ENCODE assay signal across 22 cellular contexts in genomic region chr16:4760221-4760910, GRCh38. TPM values are rescaled to one million over a fixed set of nuclear protein-coding genes. Genes with fewer than 3 reads are reported as not detected.
DNase-seq lines count a peak whose midpoint lies in the region; ATAC-seq, FAIRE-seq and TF ChIP-seq lines count a peak whose summit lies in the region.
"Had no signal": no experiment of that assay in that cellular context is flagged by ENCODE, and none has a peak within 500 bp of the region (broad histone marks: within the 10 kb centered on the region; RNA-seq: fewer than 3 reads in every experiment).

No MANE protein-coding gene starts in this region.

- H3K27me3 Mint-ChIP-seq in stimulated activated naive CD8-positive, alpha-beta T cell treated with anti-CD3 and anti-CD28 coated beads, Interleukin-15, amount 100 ng/mL, for 72 hours: no peaks in the 10 kb centered on the region

- peak overlapping the region; percentile 71 for H3K14ac ChIP-seq in neuronal stem cell (ENCODE audit: low read length)

- no peak overlapping the region for H2AFZ ChIP-seq in neuronal stem cell (ENCODE audit: low read length)

- H3K4me3 Mint-ChIP-seq in stimulated activated naive CD8-positive, alpha-beta T cell treated with anti-CD3 and anti-CD28 coated beads, Interleukin-15, amount 100 ng/mL, for 72 hours: no peak overlapping the region

- peak overlapping the region; percentile 39 for H2BK5ac ChIP-seq in neuronal stem cell (ENCODE audit: low read length)

- no peak overlapping the region for H3K4ac ChIP-seq in neuronal stem cell (ENCODE audit: low read length)

- peak overlapping the region; percentile 21 to 67 for H3K27ac Mint-ChIP-seq in stimulated activated naive CD8-positive, alpha-beta T cell treated with anti-CD3 and anti-CD28 coated beads, Interleukin-15, amount 100 ng/mL, for 72 hours
- H3K27ac Mint-ChIP-seq: CD4-positive, CD25-positive, alpha-beta regulatory T cell had no signal

- no peak overlapping the region for H3K4me2 ChIP-seq in neuronal stem cell (ENCODE audit: insufficient read depth, low read length, poor library complexity, severe bottlenecking)
- H3K4me2 ChIP-seq: KMS-11 had no signal

- peaks cover 6% of the 10 kb centered on the region for H3K79me1 ChIP-seq in neuronal stem cell (ENCODE audit: low read depth, low read length)

- H4K8ac ChIP-seq in neuronal stem cell (ENCODE audit: low read depth, low read length): no peak overlapping the region

- H3K23ac ChIP-seq in neuronal stem cell (ENCODE audit: low read depth, low read length, poor library complexity): peak overlapping the region; percentile 65

- no peak overlapping the region for H4K91ac ChIP-seq in neuronal stem cell (ENCODE audit: low read depth, low read length, poor library complexity)

- no peaks in the 10 kb centered on the region for H3K9me3 Mint-ChIP-seq in stimulated activated naive CD8-positive, alpha-beta T cell treated with anti-CD3 and anti-CD28 coated beads, Interleukin-15, amount 100 ng/mL, for 72 hours

- H3K9me3 ChIP-seq in neuronal stem cell (replicated peaks in 1 of 2; ENCODE audit: control insufficient read depth in 2 of 2, insufficient read depth in 1 of 2, low read depth in 1 of 2, low read length in 2 of 2) (peaks cover 5 to 6% of the 10 kb centered on the region in 2 donors), ascending aorta (no peaks in the 10 kb centered on the region)
- H3K9me3 ChIP-seq: BE2C had no signal

- peaks cover 2% of the 10 kb centered on the region for H3K4me1 Mint-ChIP-seq in stimulated activated naive CD8-positive, alpha-beta T cell treated with anti-CD3 and anti-CD28 coated beads, Interleukin-15, amount 100 ng/mL, for 72 hours

- H3K36me3 ChIP-seq in neuronal stem cell (replicated peaks in 1 of 2; ENCODE audit: control insufficient read depth in 2 of 2, insufficient read depth in 2 of 2, low read length in 2 of 2) (peaks cover 36 to 89% of the 10 kb centered on the region in 2 donors), ascending aorta (peaks cover 81 to 84% of the 10 kb centered on the region in 2 donors)

- H3K18ac ChIP-seq in neuronal stem cell (ENCODE audit: low read length): no peak overlapping the region

- H3K4me3 ChIP-seq in dorsolateral prefrontal cortex: peak overlapping the region in 1 of 59 donors; percentile 15
- H3K4me3 ChIP-seq in neuronal stem cell (ENCODE audit: low read length in 2 of 2): no peak overlapping the region
- H3K4me3 ChIP-seq in ascending aorta: no peak overlapping the region

- TF ChIP-seq CTCF in dorsolateral prefrontal cortex (IDR thresholded peaks at IDR 0.05 in 54 of 56, conservative IDR thresholded peaks at IDR 0.05 in 2 of 56; ENCODE audit: low read depth in 1 of 56, partially characterized antibody in 56 of 56) (no peak), ascending aorta (IDR thresholded peaks at IDR 0.05) (no peak)

- no peak for FAIRE-seq in RCC 7860 (lab: Jason Lieb, UNC)
- FAIRE-seq: A204.1 had no signal

- intact Hi-C loops in dorsolateral prefrontal cortex (cut with DNase I): loop anchor here in 1 of 2 donors (10.0 kb wide), 3 partner anchors 66 to 336 kb away; partner anchors contain the start of genes DNAJA3, NUDT16L1 and SEC14L5
- intact Hi-C loops in ascending aorta (cut with DNase I): no loop called here

- no peaks in the 10 kb centered on the region for H3K27me3 ChIP-seq in dorsolateral prefrontal cortex
- H3K27me3 ChIP-seq in neuronal stem cell (ENCODE audit: control insufficient read depth in 3 of 3, insufficient read depth in 3 of 3, low read depth in 1 of 3, low read length in 3 of 3): no peaks in the 10 kb centered on the region
- H3K27me3 ChIP-seq in ascending aorta: no peaks in the 10 kb centered on the region
- H3K27me3 ChIP-seq: BE2C had no signal

- peak overlapping the region; percentile 70 for H3K9ac ChIP-seq in neuronal stem cell (ENCODE audit: low read depth, low read length, poor library complexity)
- H3K9ac ChIP-seq: KMS-11 had no signal

- H3K4me1 ChIP-seq in neuronal stem cell (ENCODE audit: control insufficient read depth in 2 of 2, insufficient read depth in 1 of 2, low read depth in 1 of 2, low read length in 2 of 2) (no peaks in the 10 kb centered on the region), ascending aorta (peaks cover 0 to 2% of the 10 kb centered on the region in 2 donors)
- H3K4me1 ChIP-seq: BE2C had no signal

- no peak overlapping the region for H2AK5ac ChIP-seq in neuronal stem cell (ENCODE audit: low read depth, low read length)

- H3K27ac ChIP-seq in dorsolateral prefrontal cortex (peak overlapping the region in 36 of 59 donors; percentile 9 to 76 (median 48)), neuronal stem cell (replicated peaks; ENCODE audit: low read length) (no peak overlapping the region), ascending aorta (no peak overlapping the region)
- H3K27ac ChIP-seq: KMS-11, RWPE1 had no signal

- no peak overlapping the region for H2BK15ac ChIP-seq in neuronal stem cell (ENCODE audit: low read length)

- DNase-seq in stimulated activated naive CD8-positive, alpha-beta T cell treated with anti-CD3 and anti-CD28 coated beads, Interleukin-15, amount 100 ng/mL, for 72 hours: no peak
- no peak for DNase-seq in stimulated activated naive CD8-positive, alpha-beta T cell treated with anti-CD3 and anti-CD28 coated beads, Interleukin-15, Interleukin-2, amounts not matched to agents 100 U/mL and 50 U/mL, for 24 hours
- DNase-seq in dorsolateral prefrontal cortex (no peak), neuronal stem cell (ENCODE audit: low spot score) (no peak), ascending aorta (ENCODE audit: low spot score in 2 of 2) (no peak), RCC 7860 (ENCODE audit: low spot score) (no peak)
- DNase-seq in stimulated activated naive CD4-positive, alpha-beta T cell (lab: John Stamatoyannopoulos, UW): no peak
- DNase-seq: BE2C; CD4-positive, CD25-positive, alpha-beta regulatory T cell; COR-L47; GDM1; GOT3; NCI-H1417 treated with DMSO at 0.1 percent for 48 hours; NCI-H1930; NCI-H345; NCI-H524 treated with DMSO at 0.1 percent for 48 hours; PC-3 had no signal

- no peak for ATAC-seq in stimulated activated naive CD8-positive, alpha-beta T cell treated with anti-CD3 and anti-CD28 coated beads, Interleukin-15, amount 100 ng/mL, for 72 hours
- no peak for ATAC-seq in stimulated activated naive CD8-positive, alpha-beta T cell treated with anti-CD3 and anti-CD28 coated beads, Interleukin-15, Interleukin-2, amounts not matched to agents 100 U/mL and 50 U/mL, for 24 hours
- ATAC-seq: PC-3 had no signal

- no CpG with 5 or more reads among the region's 23 CpGs for WGBS in neuronal stem cell (ENCODE audit: extremely low coverage in 2 of 2, insufficient read length in 2 of 2, insufficient replicate concordance in 1 of 2), 2 donors

- no peak overlapping the region for H2BK120ac ChIP-seq in neuronal stem cell (ENCODE audit: low read depth, low read length)

- H2BK12ac ChIP-seq in neuronal stem cell (ENCODE audit: low read length): peak overlapping the region; percentile 58

RNA-seq across cellular contexts. Expression of gene ZNF500, which starts 6.6 kb away (rescaled TPM):
- total RNA-seq in dorsolateral prefrontal cortex: 10 to 100 TPM; 15.4 to 45.7 (median 25.2) TPM
- polyA plus RNA-seq in neuronal stem cell (2013, experiment 1 of 2): 5.5 TPM
- polyA plus RNA-seq in neuronal stem cell (2013, experiment 2 of 2): 5.4 TPM
- total RNA-seq in ascending aorta: 13.7 TPM

RNA-seq across cellular contexts. Expression of gene DNAAF8, which starts 26.0 kb away (rescaled TPM):
- total RNA-seq in dorsolateral prefrontal cortex (1 to 10 TPM in 92 of 120 experiments, under 1 TPM in 28; 0.23 to 4.7 (median 1.5) TPM), ascending aorta (not detected)
- polyA plus RNA-seq in neuronal stem cell (2013, experiment 1 of 2): 0.29 TPM
- 0.17 TPM for polyA plus RNA-seq in neuronal stem cell (2013, experiment 2 of 2)
- total RNA-seq: CD4-positive, CD25-positive, alpha-beta regulatory T cell had no signal

RNA-seq across cellular contexts. Expression of gene ANKS3, which starts 26.3 kb away (rescaled TPM):
- 10 to 100 TPM; 28.1 to 66.1 (median 44.0) TPM for total RNA-seq in dorsolateral prefrontal cortex
- polyA plus RNA-seq in neuronal stem cell (2013, experiment 1 of 2): 10.9 TPM
- polyA plus RNA-seq in neuronal stem cell (2013, experiment 2 of 2): 11.0 TPM
- 55.9 TPM for total RNA-seq in ascending aorta

RNA-seq across cellular contexts. Expression of gene SEPTIN12, which starts 27.8 kb away (rescaled TPM):
- total RNA-seq in dorsolateral prefrontal cortex (1 to 10 TPM in 60 of 120 experiments, under 1 TPM in 16, not detected in 44; 0.33 to 5.6 (median 1.7) TPM), ascending aorta (not detected)
- 0.81 TPM for polyA plus RNA-seq in neuronal stem cell (2013, experiment 1 of 2)
- 0.47 TPM for polyA plus RNA-seq in neuronal stem cell (2013, experiment 2 of 2)
- total RNA-seq: Daoy, M059J, PC-3 had no signal
- polyA plus RNA-seq: CD4-positive, CD25-positive, alpha-beta regulatory T cell had no signal

RNA-seq across cellular contexts. Expression of gene SMIM22, which starts 34.8 kb away (rescaled TPM):
- 1 to 10 TPM in 1 of 120 experiments, under 1 TPM in 1, not detected in 118; 0.78 to 1.0 TPM for total RNA-seq in dorsolateral prefrontal cortex
- polyA plus RNA-seq in neuronal stem cell (2013, experiment 1 of 2): not detected
- not detected for polyA plus RNA-seq in neuronal stem cell (2013, experiment 2 of 2)
- total RNA-seq in ascending aorta: not detected
- total RNA-seq: CD4-positive, CD25-positive, alpha-beta regulatory T cell; Daoy; M059J; PC-3 had no signal
- polyA plus RNA-seq: CD4-positive, CD25-positive, alpha-beta regulatory T cell had no signal

Comparison
In these comparisons a context has a peak if more than half of its experiments do, and no peak if none do; other contexts are left out.
1. H3K27ac ChIP-seq: peak in dorsolateral prefrontal cortex (36 of 59); none in neuronal stem cell (single experiment) and ascending aorta (0 of 2).